Comparison of ENCODE assay signal across 17 cellular contexts in the genomic region with DNA sequence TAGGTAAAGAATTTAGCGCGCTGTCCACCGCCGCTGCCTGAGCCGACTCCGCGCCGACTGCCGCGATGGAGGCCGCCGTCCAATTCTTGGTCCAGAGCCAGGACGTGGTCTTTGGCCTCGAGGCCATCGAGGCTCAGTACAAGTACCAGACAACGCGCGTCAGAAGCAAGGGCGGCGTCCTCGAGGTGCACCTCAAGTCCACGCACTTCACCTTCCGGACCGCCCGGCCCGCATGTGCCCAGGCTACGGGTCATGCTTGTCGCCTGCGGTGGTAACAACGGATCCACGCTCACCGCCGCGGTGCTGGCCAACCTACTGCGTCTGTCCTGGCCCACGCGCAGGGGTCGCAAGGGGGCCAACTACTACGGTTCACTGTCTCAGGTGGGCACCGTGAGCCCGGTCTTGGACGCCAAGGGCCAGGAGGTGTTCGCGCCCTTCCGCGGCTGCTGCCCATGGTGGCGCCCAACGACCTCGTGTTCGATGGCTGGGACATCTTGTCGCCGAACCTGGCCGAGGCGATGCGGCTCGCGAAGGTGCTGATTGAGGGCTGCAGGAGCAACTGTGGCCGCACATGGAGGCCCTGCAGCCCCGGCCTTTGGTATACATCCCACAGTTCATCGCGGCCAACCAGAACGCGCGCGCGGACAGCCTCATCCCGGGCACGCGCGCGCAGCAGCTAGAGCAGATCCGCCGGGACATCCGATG.
"Had no signal": no experiment of that assay in that cellular context is flagged by ENCODE, and none has a peak within 500 bp of the region (broad histone marks: within the 10 kb centered on the region; RNA-seq: fewer than 3 reads in every experiment).

No MANE protein-coding gene starts in this region.

- H3K27me3 ChIP-seq: esophagus muscularis mucosa, gastroesophageal sphincter, neutrophil, suprapubic skin, tibial artery had no signal

- H3K4me1 Mint-ChIP-seq: central memory CD8-positive, alpha-beta T cell; naive B cell had no signal

- H3K27ac ChIP-seq: esophagus muscularis mucosa, gastroesophageal sphincter, left ventricle myocardium inferior, neutrophil, suprapubic skin, tibial artery had no signal

- ATAC-seq: gastroesophageal sphincter; left cardiac atrium; stimulated activated naive CD8-positive, alpha-beta T cell treated with anti-CD3 and anti-CD28 coated beads, Interleukin-15, Interleukin-2, amounts not matched to agents 100 U/mL and 50 U/mL, for 24 hours had no signal

- H3K36me3 Mint-ChIP-seq: naive B cell had no signal

- H3K4me3 Mint-ChIP-seq: central memory CD8-positive, alpha-beta T cell; naive B cell; nephron had no signal

- H3K27me3 Mint-ChIP-seq: central memory CD8-positive, alpha-beta T cell; naive B cell had no signal

- H3K36me3 ChIP-seq: esophagus muscularis mucosa, gastroesophageal sphincter, left ventricle myocardium inferior, neutrophil, suprapubic skin, tibial artery had no signal

- H3K9me3 ChIP-seq: esophagus muscularis mucosa, gastroesophageal sphincter, left ventricle myocardium inferior, suprapubic skin, tibial artery had no signal

- H3K4me1 ChIP-seq: esophagus muscularis mucosa, gastroesophageal sphincter, left ventricle myocardium inferior, suprapubic skin, tibial artery had no signal

- H3K27ac Mint-ChIP-seq: naive B cell, nephron had no signal

- H3K4me3 ChIP-seq: esophagus muscularis mucosa, gastroesophageal sphincter, left ventricle myocardium inferior, lung, suprapubic skin, tibial artery had no signal

- H3K9me3 Mint-ChIP-seq: central memory CD8-positive, alpha-beta T cell; nephron had no signal

- DNase-seq: effector memory CD4-positive, alpha-beta T cell; glutamatergic neuron; left cardiac atrium; left ventricle myocardium inferior; mesendoderm; naive B cell; small intestine; stimulated activated CD4-positive, alpha-beta T cell treated with anti-CD3 and anti-CD28 coated beads, Interleukin-12 subunit alpha, Interleukin-12 subunit beta, amount 100 ng/mL, for 4 hours; stimulated activated naive CD8-positive, alpha-beta T cell treated with anti-CD3 and anti-CD28 coated beads, Interleukin-15, Interleukin-2, amounts not matched to agents 100 U/mL and 50 U/mL, for 24 hours; tibial artery had no signal
